Comparison of ENCODE assay signal across 1 cellular context in the genomic region with DNA sequence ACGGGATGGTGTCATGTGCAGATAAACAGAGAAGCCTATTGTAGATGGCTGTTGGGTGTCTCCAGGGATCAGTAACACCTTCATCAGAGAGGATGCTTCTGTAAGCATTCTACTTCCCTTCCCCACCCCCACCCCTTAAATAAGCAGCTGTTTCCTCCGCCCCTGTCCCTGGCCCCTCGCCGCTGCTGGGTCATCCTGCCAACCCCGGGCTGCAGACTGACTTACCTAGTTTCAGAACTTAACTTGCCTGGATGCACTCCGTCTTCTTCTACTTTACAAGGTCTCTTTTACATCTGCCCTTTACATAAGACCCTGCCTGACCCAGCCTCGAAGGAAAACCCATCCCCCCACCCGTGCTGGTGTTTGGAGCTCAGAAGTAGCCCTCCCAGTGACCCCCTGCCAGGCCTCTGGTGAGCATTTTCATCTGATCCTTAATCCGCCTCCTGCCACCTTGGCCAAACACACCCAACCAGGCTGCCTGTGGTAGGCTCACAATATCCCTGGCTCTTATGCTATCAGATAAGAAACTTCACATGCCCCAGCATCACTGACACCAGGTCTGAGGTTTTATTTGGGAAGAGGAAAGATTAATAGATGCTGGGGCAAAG.
TF ChIP-seq lines count a peak whose summit lies in the region.

No MANE protein-coding gene starts in this region.

TF ChIP-seq in GM23338, 12 proteins besides CTCF, POLR2A, EP300 and RAD21:
- TF ChIP-seq, protein P1, sequence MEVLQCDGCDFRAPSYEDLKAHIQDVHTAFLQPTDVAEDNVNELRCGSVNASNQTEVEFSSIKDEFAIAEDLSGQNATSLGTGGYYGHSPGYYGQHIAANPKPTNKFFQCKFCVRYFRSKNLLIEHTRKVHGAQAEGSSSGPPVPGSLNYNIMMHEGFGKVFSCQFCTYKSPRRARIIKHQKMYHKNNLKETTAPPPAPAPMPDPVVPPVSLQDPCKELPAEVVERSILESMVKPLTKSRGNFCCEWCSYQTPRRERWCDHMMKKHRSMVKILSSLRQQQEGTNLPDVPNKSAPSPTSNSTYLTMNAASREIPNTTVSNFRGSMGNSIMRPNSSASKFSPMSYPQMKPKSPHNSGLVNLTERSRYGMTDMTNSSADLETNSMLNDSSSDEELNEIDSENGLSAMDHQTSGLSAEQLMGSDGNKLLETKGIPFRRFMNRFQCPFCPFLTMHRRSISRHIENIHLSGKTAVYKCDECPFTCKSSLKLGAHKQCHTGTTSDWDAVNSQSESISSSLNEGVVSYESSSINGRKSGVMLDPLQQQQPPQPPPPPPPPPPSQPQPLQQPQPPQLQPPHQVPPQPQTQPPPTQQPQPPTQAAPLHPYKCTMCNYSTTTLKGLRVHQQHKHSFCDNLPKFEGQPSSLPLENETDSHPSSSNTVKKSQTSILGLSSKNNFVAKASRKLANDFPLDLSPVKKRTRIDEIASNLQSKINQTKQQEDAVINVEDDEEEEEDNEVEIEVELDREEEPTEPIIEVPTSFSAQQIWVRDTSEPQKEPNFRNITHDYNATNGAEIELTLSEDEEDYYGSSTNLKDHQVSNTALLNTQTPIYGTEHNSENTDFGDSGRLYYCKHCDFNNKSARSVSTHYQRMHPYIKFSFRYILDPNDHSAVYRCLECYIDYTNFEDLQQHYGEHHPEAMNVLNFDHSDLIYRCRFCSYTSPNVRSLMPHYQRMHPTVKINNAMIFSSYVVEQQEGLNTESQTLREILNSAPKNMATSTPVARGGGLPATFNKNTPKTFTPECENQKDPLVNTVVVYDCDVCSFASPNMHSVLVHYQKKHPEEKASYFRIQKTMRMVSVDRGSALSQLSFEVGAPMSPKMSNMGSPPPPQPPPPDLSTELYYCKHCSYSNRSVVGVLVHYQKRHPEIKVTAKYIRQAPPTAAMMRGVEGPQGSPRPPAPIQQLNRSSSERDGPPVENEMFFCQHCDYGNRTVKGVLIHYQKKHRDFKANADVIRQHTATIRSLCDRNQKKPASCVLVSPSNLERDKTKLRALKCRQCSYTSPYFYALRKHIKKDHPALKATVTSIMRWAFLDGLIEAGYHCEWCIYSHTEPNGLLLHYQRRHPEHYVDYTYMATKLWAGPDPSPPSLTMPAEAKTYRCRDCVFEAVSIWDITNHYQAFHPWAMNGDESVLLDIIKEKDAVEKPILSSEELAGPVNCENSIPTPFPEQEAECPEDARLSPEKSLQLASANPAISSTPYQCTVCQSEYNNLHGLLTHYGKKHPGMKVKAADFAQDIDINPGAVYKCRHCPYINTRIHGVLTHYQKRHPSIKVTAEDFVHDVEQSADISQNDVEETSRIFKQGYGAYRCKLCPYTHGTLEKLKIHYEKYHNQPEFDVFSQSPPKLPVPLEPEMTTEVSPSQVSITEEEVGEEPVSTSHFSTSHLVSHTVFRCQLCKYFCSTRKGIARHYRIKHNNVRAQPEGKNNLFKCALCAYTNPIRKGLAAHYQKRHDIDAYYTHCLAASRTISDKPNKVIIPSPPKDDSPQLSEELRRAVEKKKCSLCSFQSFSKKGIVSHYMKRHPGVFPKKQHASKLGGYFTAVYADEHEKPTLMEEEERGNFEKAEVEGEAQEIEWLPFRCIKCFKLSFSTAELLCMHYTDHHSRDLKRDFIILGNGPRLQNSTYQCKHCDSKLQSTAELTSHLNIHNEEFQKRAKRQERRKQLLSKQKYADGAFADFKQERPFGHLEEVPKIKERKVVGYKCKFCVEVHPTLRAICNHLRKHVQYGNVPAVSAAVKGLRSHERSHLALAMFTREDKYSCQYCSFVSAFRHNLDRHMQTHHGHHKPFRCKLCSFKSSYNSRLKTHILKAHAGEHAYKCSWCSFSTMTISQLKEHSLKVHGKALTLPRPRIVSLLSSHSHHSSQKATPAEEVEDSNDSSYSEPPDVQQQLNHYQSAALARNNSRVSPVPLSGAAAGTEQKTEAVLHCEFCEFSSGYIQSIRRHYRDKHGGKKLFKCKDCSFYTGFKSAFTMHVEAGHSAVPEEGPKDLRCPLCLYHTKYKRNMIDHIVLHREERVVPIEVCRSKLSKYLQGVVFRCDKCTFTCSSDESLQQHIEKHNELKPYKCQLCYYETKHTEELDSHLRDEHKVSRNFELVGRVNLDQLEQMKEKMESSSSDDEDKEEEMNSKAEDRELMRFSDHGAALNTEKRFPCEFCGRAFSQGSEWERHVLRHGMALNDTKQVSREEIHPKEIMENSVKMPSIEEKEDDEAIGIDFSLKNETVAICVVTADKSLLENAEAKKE (CRISPR knock-in tag; IDR thresholded peaks at IDR 0.05): no peak
- TF ChIP-seq NANOG (IDR thresholded peaks at IDR 0.05; ENCODE audit: borderline replicate concordance): no peak
- TF ChIP-seq CREB1 (CRISPR knock-in tag; IDR thresholded peaks at IDR 0.05; ENCODE audit: low read depth): no peak
- TF ChIP-seq ZNF114 (CRISPR knock-in tag; IDR thresholded peaks at IDR 0.05): no peak
- no peak for TF ChIP-seq EZH2phosphoT487 (IDR thresholded peaks at IDR 0.05; ENCODE audit: unreplicated experiment)
- TF ChIP-seq, protein P2, sequence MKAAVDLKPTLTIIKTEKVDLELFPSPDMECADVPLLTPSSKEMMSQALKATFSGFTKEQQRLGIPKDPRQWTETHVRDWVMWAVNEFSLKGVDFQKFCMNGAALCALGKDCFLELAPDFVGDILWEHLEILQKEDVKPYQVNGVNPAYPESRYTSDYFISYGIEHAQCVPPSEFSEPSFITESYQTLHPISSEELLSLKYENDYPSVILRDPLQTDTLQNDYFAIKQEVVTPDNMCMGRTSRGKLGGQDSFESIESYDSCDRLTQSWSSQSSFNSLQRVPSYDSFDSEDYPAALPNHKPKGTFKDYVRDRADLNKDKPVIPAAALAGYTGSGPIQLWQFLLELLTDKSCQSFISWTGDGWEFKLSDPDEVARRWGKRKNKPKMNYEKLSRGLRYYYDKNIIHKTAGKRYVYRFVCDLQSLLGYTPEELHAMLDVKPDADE (IDR thresholded peaks at IDR 0.05): no peak
- no peak for TF ChIP-seq STAT1 (IDR thresholded peaks at IDR 0.05; ENCODE audit: unreplicated experiment)
- TF ChIP-seq POLR2AphosphoS5 (IDR thresholded peaks at IDR 0.05; ENCODE audit: low read depth): no peak
- TF ChIP-seq, protein P3, sequence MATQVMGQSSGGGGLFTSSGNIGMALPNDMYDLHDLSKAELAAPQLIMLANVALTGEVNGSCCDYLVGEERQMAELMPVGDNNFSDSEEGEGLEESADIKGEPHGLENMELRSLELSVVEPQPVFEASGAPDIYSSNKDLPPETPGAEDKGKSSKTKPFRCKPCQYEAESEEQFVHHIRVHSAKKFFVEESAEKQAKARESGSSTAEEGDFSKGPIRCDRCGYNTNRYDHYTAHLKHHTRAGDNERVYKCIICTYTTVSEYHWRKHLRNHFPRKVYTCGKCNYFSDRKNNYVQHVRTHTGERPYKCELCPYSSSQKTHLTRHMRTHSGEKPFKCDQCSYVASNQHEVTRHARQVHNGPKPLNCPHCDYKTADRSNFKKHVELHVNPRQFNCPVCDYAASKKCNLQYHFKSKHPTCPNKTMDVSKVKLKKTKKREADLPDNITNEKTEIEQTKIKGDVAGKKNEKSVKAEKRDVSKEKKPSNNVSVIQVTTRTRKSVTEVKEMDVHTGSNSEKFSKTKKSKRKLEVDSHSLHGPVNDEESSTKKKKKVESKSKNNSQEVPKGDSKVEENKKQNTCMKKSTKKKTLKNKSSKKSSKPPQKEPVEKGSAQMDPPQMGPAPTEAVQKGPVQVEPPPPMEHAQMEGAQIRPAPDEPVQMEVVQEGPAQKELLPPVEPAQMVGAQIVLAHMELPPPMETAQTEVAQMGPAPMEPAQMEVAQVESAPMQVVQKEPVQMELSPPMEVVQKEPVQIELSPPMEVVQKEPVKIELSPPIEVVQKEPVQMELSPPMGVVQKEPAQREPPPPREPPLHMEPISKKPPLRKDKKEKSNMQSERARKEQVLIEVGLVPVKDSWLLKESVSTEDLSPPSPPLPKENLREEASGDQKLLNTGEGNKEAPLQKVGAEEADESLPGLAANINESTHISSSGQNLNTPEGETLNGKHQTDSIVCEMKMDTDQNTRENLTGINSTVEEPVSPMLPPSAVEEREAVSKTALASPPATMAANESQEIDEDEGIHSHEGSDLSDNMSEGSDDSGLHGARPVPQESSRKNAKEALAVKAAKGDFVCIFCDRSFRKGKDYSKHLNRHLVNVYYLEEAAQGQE (IDR thresholded peaks at IDR 0.05; ENCODE audit: unreplicated experiment): no peak
- TF ChIP-seq EZH2 (IDR thresholded peaks at IDR 0.05; ENCODE audit: low read depth, unreplicated experiment): no peak
- TF ChIP-seq ZNF331 (CRISPR knock-in tag; IDR thresholded peaks at IDR 0.05; ENCODE audit: low read depth): no peak
- TF ChIP-seq JUNB (IDR thresholded peaks at IDR 0.05; ENCODE audit: unreplicated experiment): no peak
TF ChIP-seq in GM23338: peak in this region for 0.
